Comparison of ENCODE assay signal across 24 cellular contexts in the genomic region with DNA sequence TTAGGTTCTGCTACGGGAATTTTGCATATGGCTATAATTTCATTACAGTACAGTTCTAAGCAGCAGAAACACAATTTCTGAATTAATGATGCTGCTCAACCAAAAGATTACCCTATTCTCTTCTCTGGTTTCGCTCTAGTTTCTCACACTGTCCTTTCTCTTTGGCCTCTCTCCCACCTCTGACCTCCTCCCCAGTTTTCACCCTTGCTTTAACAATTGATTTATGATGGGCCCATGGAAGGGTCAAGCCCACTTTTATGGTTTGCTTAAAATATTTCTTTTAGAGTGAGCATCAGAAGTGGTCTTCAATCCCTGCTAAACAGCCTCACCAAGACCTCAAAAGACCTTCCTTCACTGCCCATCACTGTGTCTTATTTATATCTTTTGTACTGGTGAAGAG.
"Had no signal": no experiment of that assay in that cellular context is flagged by ENCODE, and none has a peak within 500 bp of the region (broad histone marks: within the 10 kb centered on the region; RNA-seq: fewer than 3 reads in every experiment).

No MANE protein-coding gene starts in this region.

- H3K4me3 Mint-ChIP-seq: dendritic cell treated with granulocyte-macrophage colony-stimulating factor and Interleukin-4, amounts not matched to agents 40 ng/mL and 50 ng/mL, for 4 days; effector memory CD8-positive, alpha-beta T cell; endodermal cell; mesothelial cell of epicardium had no signal

- DNase-seq: colonic mucosa; cortex of kidney; effector CD8-positive, alpha-beta T cell; effector memory CD8-positive, alpha-beta T cell; endodermal cell; erythroblast; esophagus squamous epithelium; foreskin fibroblast; foreskin melanocyte; gastrocnemius medialis; glutamatergic neuron; head of caudate nucleus; heart right ventricle; hippocampal formation; left cardiac atrium; left lung; left ventricle myocardium superior; lower lobe of right lung; mesenchymal stem cell; mucosa of descending colon had no signal

- ATAC-seq: effector memory CD8-positive, alpha-beta T cell; esophagus mucosa; gastrocnemius medialis; heart right ventricle; left cardiac atrium; left lung; left ventricle myocardium superior; lower lobe of right lung; mucosa of descending colon had no signal

- H3K36me3 Mint-ChIP-seq: mesothelial cell of epicardium had no signal

- H3K27me3 Mint-ChIP-seq: dendritic cell treated with granulocyte-macrophage colony-stimulating factor and Interleukin-4, amounts not matched to agents 40 ng/mL and 50 ng/mL, for 4 days had no signal

- H3K27me3 ChIP-seq: colonic mucosa, esophagus squamous epithelium, gastrocnemius medialis had no signal

- H3K27ac ChIP-seq: colonic mucosa, epithelial cell of prostate, esophagus squamous epithelium, gastrocnemius medialis, heart right ventricle, left lung, lower lobe of right lung had no signal

- H3K27ac Mint-ChIP-seq: dendritic cell treated with granulocyte-macrophage colony-stimulating factor and Interleukin-4, amounts not matched to agents 40 ng/mL and 50 ng/mL, for 4 days; effector memory CD8-positive, alpha-beta T cell; endodermal cell; mesothelial cell of epicardium had no signal

- H3K4me3 ChIP-seq: colonic mucosa, esophagus squamous epithelium, gastrocnemius medialis, heart right ventricle, left lung, lower lobe of right lung, mucosa of descending colon had no signal

- H3K36me3 ChIP-seq: colonic mucosa, esophagus squamous epithelium, gastrocnemius medialis, heart right ventricle, left lung, lower lobe of right lung had no signal

- H3K4me1 ChIP-seq: colonic mucosa, gastrocnemius medialis, heart right ventricle, left lung, lower lobe of right lung had no signal

- H3K9me3 ChIP-seq: colonic mucosa, esophagus squamous epithelium, gastrocnemius medialis, heart right ventricle, left lung, lower lobe of right lung, mucosa of descending colon had no signal

- H3K9me3 Mint-ChIP-seq: dendritic cell treated with granulocyte-macrophage colony-stimulating factor and Interleukin-4, amounts not matched to agents 40 ng/mL and 50 ng/mL, for 4 days; effector memory CD8-positive, alpha-beta T cell; endodermal cell; mesothelial cell of epicardium had no signal
